Comparison of ENCODE assay signal across 8 cellular contexts in genomic region chr1:202192770-202193613, GRCh38. TPM values are rescaled to one million over a fixed set of nuclear protein-coding genes. Genes with fewer than 3 reads are reported as not detected.
DNase-seq lines count a peak whose midpoint lies in the region; ATAC-seq and TF ChIP-seq lines count a peak whose summit lies in the region.

No MANE protein-coding gene starts in this region.

- no peak overlapping the region for H3K9ac ChIP-seq in HUES64 (ENCODE audit: low read depth, low read length)
- H3K9ac ChIP-seq in iPS-15b (ENCODE audit: low read depth, low read length): no peak overlapping the region

- intact Hi-C loops in ascending aorta (cut with DNase I): loop anchor here (1.0 to 2.0 kb wide), 3 partner anchors 43 to 122 kb away; no protein-coding TSS in a partner anchor

- H3K36me3 ChIP-seq in HUES64 (ENCODE audit: insufficient read depth, low read length) (no peaks in the 10 kb centered on the region), ascending aorta (no peaks in the 10 kb centered on the region), iPS-15b (ENCODE audit: control insufficient read depth, insufficient read depth, low read length) (no peaks in the 10 kb centered on the region)

- H3K4me1 ChIP-seq in HUES64 (ENCODE audit: insufficient read depth, low read length): peaks cover 5% of the 10 kb centered on the region; the same call in 1 of the 2 replicates
- peaks cover 3 to 14% of the 10 kb centered on the region in 2 donors for H3K4me1 ChIP-seq in ascending aorta
- peaks cover 6% of the 10 kb centered on the region for H3K4me1 ChIP-seq in iPS-15b (ENCODE audit: control insufficient read depth, insufficient read depth, low read length)

- ATAC-seq in T-helper 17 cell: peak; percentile 66
- ATAC-seq in HG02870 (IDR thresholded peaks at IDR 0.05; ENCODE audit: unreplicated experiment): no peak

- WGBS in HUES64: 39% methylated on average over 18 of the region's 18 CpGs

- H3K4me3 ChIP-seq in HUES64 (ENCODE audit: low read length) (peak overlapping the region; percentile 48), ascending aorta (peak overlapping the region; percentile 37 to 73), iPS-15b (ENCODE audit: low read depth, low read length) (peak overlapping the region; percentile 49)

- no peaks in the 10 kb centered on the region for H3K36me3 Mint-ChIP-seq in T-helper 17 cell (ENCODE audit: low read depth)

- H3K27me3 ChIP-seq in HUES64 (ENCODE audit: insufficient read depth, low read length) (peaks cover 36% of the 10 kb centered on the region), ascending aorta (no peaks in the 10 kb centered on the region), iPS-15b (ENCODE audit: control insufficient read depth, insufficient read depth, low read length) (peaks cover 34% of the 10 kb centered on the region)

- H3K27me3 Mint-ChIP-seq in T-helper 17 cell: peaks cover 51% of the 10 kb centered on the region

- no peak overlapping the region for H3K4me3 Mint-ChIP-seq in T-helper 17 cell

- H3K9me3 ChIP-seq in HUES64 (ENCODE audit: insufficient read depth, low read depth, low read length) (no peaks in the 10 kb centered on the region), T-helper 17 cell (ENCODE audit: control insufficient read depth, low read length, poor library complexity, severe bottlenecking) (no peaks in the 10 kb centered on the region), ascending aorta (no peaks in the 10 kb centered on the region), iPS-15b (ENCODE audit: control insufficient read depth, insufficient read depth, low read length) (no peaks in the 10 kb centered on the region)

- peak; percentile 83 to 97 (median 95) for TF ChIP-seq CTCF in ascending aorta (IDR thresholded peaks at IDR 0.05)

- H3K27ac Mint-ChIP-seq in T-helper 17 cell: no peak overlapping the region

- DNase-seq in ELF-1 (ENCODE audit: low read depth, low spot score) (peak; percentile 94), T-helper 17 cell (peak; percentile 35 to 44 (median 43)), ascending aorta (ENCODE audit: low spot score in 2 of 2) (peak in 1 of 2 donors; percentile 89), NCI-H2029 treated with DMSO at 0.1 percent for 48 hours (lab: John Stamatoyannopoulos, UW) (no peak)
- DNase-seq in stimulated activated CD4-positive, alpha-beta T cell treated with anti-CD3 and anti-CD28 coated beads, Interleukin-12 subunit alpha, Interleukin-12 subunit beta, amount 100 ng/mL, for 4 hours: peak; percentile 47

- H3K27ac ChIP-seq in HUES64 (ENCODE audit: low read depth, low read length) (no peak overlapping the region), ascending aorta (peak overlapping the region; percentile 82 to 89)

- H3K4me1 Mint-ChIP-seq in T-helper 17 cell: peaks cover 4% of the 10 kb centered on the region

RNA-seq across cellular contexts. Expression of gene LGR6, which starts 0.6 kb away (rescaled TPM):
- 0.45 TPM for polyA plus RNA-seq in HUES64 (2013, experiment 1 of 2)
- 0.38 TPM for polyA plus RNA-seq in HUES64 (2013, experiment 2 of 2)
- total RNA-seq in T-helper 17 cell: under 1 TPM; 0.13 to 0.25 TPM
- 26.0 TPM for total RNA-seq in ascending aorta

RNA-seq across cellular contexts. Expression of gene PTPN7, which starts 32.6 kb away (rescaled TPM):
- polyA plus RNA-seq in HUES64 (2013, experiment 1 of 2): 0.20 TPM
- 0.13 TPM for polyA plus RNA-seq in HUES64 (2013, experiment 2 of 2)
- 100 to 1,000 TPM in 1 of 2 donors, 10 to 100 TPM in 1; 97.5 to 101 TPM for total RNA-seq in T-helper 17 cell
- not detected for total RNA-seq in ascending aorta

RNA-seq across cellular contexts. Expression of gene ARL8A, which starts 48.5 kb away (rescaled TPM):
- 31.7 TPM for polyA plus RNA-seq in HUES64 (2013, experiment 1 of 2)
- polyA plus RNA-seq in HUES64 (2013, experiment 2 of 2): 33.0 TPM
- total RNA-seq in T-helper 17 cell (10 to 100 TPM; 71.9 to 76.4 TPM), ascending aorta (38.5 TPM)

Comparison
In these comparisons a context has a peak if more than half of its experiments do, and no peak if none do; other contexts are left out.
1. RNA of gene LGR6, which starts 0.6 kb away (total RNA-seq): 26.0 TPM in ascending aorta (single experiment); 0.13 to 0.25 TPM in T-helper 17 cell; every median in the first group is over 10 times any median in the second.
2. RNA of gene PTPN7, which starts 32.6 kb away (total RNA-seq): 97.5 to 101 TPM in T-helper 17 cell; not detected in ascending aorta (single experiment); every median in the first group is over 10 times any median in the second.
3. Peak in every context shown above with its lines, with median percentiles within 50 percentile points of each other: H3K4me3 ChIP-seq.